30 cellular contexts compared by ENCODE assay signal in genomic region chr10:76029782-76030181, GRCh38.
A peak's percentile ranks its signal among the peaks of the same experiment; 100 is the strongest.
DNase-seq lines count a peak whose midpoint lies in the region; ATAC-seq, FAIRE-seq and TF ChIP-seq lines count a peak whose summit lies in the region.
"Had no signal": no experiment of that assay in that cellular context is flagged by ENCODE, and none has a peak within 500 bp of the region (broad histone marks: within the 10 kb centered on the region; RNA-seq: fewer than 3 reads in every experiment).

No MANE protein-coding gene starts in this region.

- POLR2A ChIA-PET in HepG2 (lab: Yijun Ruan, JAX), result interaction anchor here (1.7 to 9.5 kb wide), 4 partner anchors 20 to 628 kb away, joined by 4 to 145 read pairs (median 5); partner anchors contain the start of gene ZNF503

- 99% methylated on average over 4 of the region's 4 CpGs for WGBS in HepG2 (ENCODE audit: low lambda C conversion rate)
- WGBS in right lobe of liver (ENCODE audit: insufficient coverage, low coverage, low lambda C conversion rate, missing lambda C conversion rate), result 90% methylated on average over 3 of the region's 4 CpGs

- FAIRE-seq in HepG2 (lab: Jason Lieb, UNC), result no peak
- FAIRE-seq: A549, D721Med had no signal

- peak overlapping the region; percentile 95 for H3K4me2 ChIP-seq in HepG2 (ENCODE audit: low read depth, low read length)
- H3K4me2 ChIP-seq: A549; BLaER1; BLaER1 treated with 17β-estradiol and CSF1 and Interleukin-3, amounts not matched to agents 10 nM and 100 nM had no signal

- H2AFZ ChIP-seq in HepG2 (ENCODE audit: low read length), result no peak overlapping the region

- TF ChIP-seq CTCF in HepG2 (CRISPR knock-in tag; IDR thresholded peaks at IDR 0.05) (no peak), right lobe of liver (IDR thresholded peaks at IDR 0.05) (no peak)

- no peaks in the 10 kb centered on the region for H4K20me1 ChIP-seq in HepG2 (ENCODE audit: insufficient read depth, low read length)
- H4K20me1 ChIP-seq: BLaER1; BLaER1 treated with 17β-estradiol and CSF1 and Interleukin-3, amounts not matched to agents 10 nM and 100 nM had no signal

- H3K9ac ChIP-seq in HepG2 (ENCODE audit: insufficient read depth, low read depth, low read length), result no peak overlapping the region
- H3K9ac ChIP-seq: BLaER1; BLaER1 treated with 17β-estradiol and CSF1 and Interleukin-3, amounts not matched to agents 10 nM and 100 nM had no signal

- peak overlapping the region; percentile 46 for H3K27ac ChIP-seq in HepG2 (ENCODE audit: extremely low read length, insufficient read depth, low read length)
- no peak overlapping the region for H3K27ac ChIP-seq in right lobe of liver
- H3K27ac ChIP-seq: 22Rv1; A549; BLaER1; BLaER1 treated with 17β-estradiol and CSF1 and Interleukin-3, amounts not matched to agents 10 nM and 100 nM; C4-2B had no signal

- TF ChIP-seq EP300 in HepG2 (IDR thresholded peaks at IDR 0.05; ENCODE audit: low read depth in 2 of 2, low read length in 2 of 2) (no peak), HepG2 (CRISPR knock-in tag; IDR thresholded peaks at IDR 0.05; ENCODE audit: borderline replicate concordance) (no peak)

- TF ChIP-seq POLR2A in HepG2 (IDR thresholded peaks at IDR 0.05; ENCODE audit: insufficient read depth in 1 of 2, low read depth in 2 of 2, low read length in 2 of 2) (peak in 1 of 2 experiments; percentile 48; a peak in 2 of 4 replicates), right lobe of liver (IDR thresholded peaks at IDR 0.05) (no peak)

- TF ChIP-seq RAD21 in HepG2 (CRISPR knock-in tag; IDR thresholded peaks at IDR 0.05), result no peak

- H3K79me2 ChIP-seq in HepG2 (ENCODE audit: insufficient read depth, low read length), result peaks cover 34% of the 10 kb centered on the region

- ATAC-seq in HepG2 (no peak), right lobe of liver (no peak), GM21381 (IDR thresholded peaks at IDR 0.05; ENCODE audit: unreplicated experiment) (no peak)
- ATAC-seq: A549; CD8-positive, alpha-beta T cell had no signal

- intact Hi-C loops in HepG2 (cut with micrococcal nuclease; ENCODE audit: unreplicated experiment), result no loop called here
- intact Hi-C loops in right lobe of liver (cut with DNase I), result loop anchor here (5.0 to 10.0 kb wide), 2 partner anchors 627 to 635 kb away; partner anchors contain the start of gene ZNF503 (in 1 of the 2)

- CTCF ChIA-PET in HepG2 (lab: Yijun Ruan, JAX; ENCODE audit: low intra/inter-chr PET ratio, low total read pairs), result no interaction called here

- BruUV-seq in HepG2 (replicated peaks; lab: Mats Ljungman, UMichigan), result no TSS peak

- H3K4me1 ChIP-seq in HepG2 (ENCODE audit: insufficient read depth, low read length) (peaks cover 92% of the 10 kb centered on the region), right lobe of liver (peaks cover 0 to 43% (median 4%) of the 10 kb centered on the region in 4 donors)
- H3K4me1 ChIP-seq: BLaER1 had no signal

- H3K9me3 ChIP-seq in HepG2 (ENCODE audit: low read length) (no peaks in the 10 kb centered on the region), right lobe of liver (no peaks in the 10 kb centered on the region)
- H3K9me3 ChIP-seq: A549; BE2C; BLaER1; BLaER1 treated with 17β-estradiol and CSF1 and Interleukin-3, amounts not matched to agents 10 nM and 100 nM; Caco-2 had no signal

- H3K4me3 ChIP-seq in HepG2 (replicated peaks in 1 of 3; ENCODE audit: insufficient read depth in 1 of 3, low read depth in 2 of 3, low read length in 3 of 3) (no peak overlapping the region), right lobe of liver (no peak overlapping the region)
- H3K4me3 ChIP-seq: A549; BLaER1; BLaER1 treated with 17β-estradiol and CSF1 and Interleukin-3, amounts not matched to agents 10 nM and 100 nM had no signal

- in situ Hi-C loops in HepG2 (cut with HindIII; ENCODE audit: extremely low pct_ligation_motif_present, low pct_unique_long_range_greater_than_20kb), result loop anchor here (10.0 kb wide), 2 partner anchors 255 to 635 kb away; no protein-coding TSS in a partner anchor

- H3K36me3 ChIP-seq in HepG2 (replicated peaks in 1 of 2; ENCODE audit: control insufficient read depth in 1 of 2, insufficient read depth in 2 of 2, low read length in 2 of 2) (peaks cover 0 to 2% of the 10 kb centered on the region in 2 experiments; a peak in 3 of 5 replicates), right lobe of liver (no peaks in the 10 kb centered on the region)
- H3K36me3 ChIP-seq: BE2C; BLaER1; BLaER1 treated with 17β-estradiol and CSF1 and Interleukin-3, amounts not matched to agents 10 nM and 100 nM had no signal

- H3K27me3 ChIP-seq in HepG2 (ENCODE audit: control insufficient read depth in 1 of 2, insufficient read depth in 2 of 2, low read length in 2 of 2), result no peaks in the 10 kb centered on the region; a peak in 1 of 5 replicates
- H3K27me3 ChIP-seq in right lobe of liver, result no peaks in the 10 kb centered on the region
- H3K27me3 ChIP-seq: BE2C; BLaER1; BLaER1 treated with 17β-estradiol and CSF1 and Interleukin-3, amounts not matched to agents 10 nM and 100 nM had no signal

- no peak for DNase-seq in HepG2 (ENCODE audit: low spot score)
- no peak for DNase-seq in right lobe of liver
- peak; percentile 17 for DNase-seq in islet precursor cell
- DNase-seq: 8988T; ACHN; AML-193; BE2C; C1 segment of cervical spinal cord; Caco-2; Calu3; CD4-positive, alpha-beta memory T cell; CD4-positive, alpha-beta T cell; CD4-positive, CD25-positive, alpha-beta regulatory T cell; CD8-positive, alpha-beta memory T cell; CD8-positive, alpha-beta T cell; COR-L47; DMS 273 treated with DMSO at 0.1 percent for 48 hours; DMS153; DMS53; DMS79; DMS79 treated with DMSO at 0.1 percent for 48 hours; DND-41; EL had no signal

TF ChIP-seq in HepG2, 621 proteins besides CTCF, POLR2A, EP300 and RAD21:
- TF ChIP-seq POLR2G (IDR thresholded peaks at IDR 0.05; ENCODE audit: low read depth, low read length) (peak; percentile 59), ERF (CRISPR knock-in tag; IDR thresholded peaks at IDR 0.05) (0 out of 2 replicates have a peak, but pooled peaks have one; percentile 26), HIVEP1 (CRISPR knock-in tag; IDR thresholded peaks at IDR 0.05) (no peak), PAF1 (CRISPR knock-in tag; IDR thresholded peaks at IDR 0.05) (peak; percentile 73; the same call in 1 of the 2 replicates), ZBTB8A (CRISPR knock-in tag; IDR thresholded peaks at IDR 0.05; ENCODE audit: borderline replicate concordance, low read depth) (no peak), SNRNP70 (IDR thresholded peaks at IDR 0.05; ENCODE audit: low read depth, low read length) (no peak), RBFOX2 (IDR thresholded peaks at IDR 0.05; ENCODE audit: low read depth, low read length) (0 out of 2 replicates have a peak, but pooled peaks have one; percentile 1), MYNN (CRISPR knock-in tag; IDR thresholded peaks at IDR 0.05; ENCODE audit: low read depth) (no peak), POLR2AphosphoS5 (IDR thresholded peaks at IDR 0.05; ENCODE audit: low read depth, low read length) (peak; percentile 40), ZNF274 (CRISPR knock-in tag; IDR thresholded peaks at IDR 0.05) (no peak), TFDP2 (CRISPR knock-in tag; IDR thresholded peaks at IDR 0.05) (no peak)
